In the genomic region with DNA sequence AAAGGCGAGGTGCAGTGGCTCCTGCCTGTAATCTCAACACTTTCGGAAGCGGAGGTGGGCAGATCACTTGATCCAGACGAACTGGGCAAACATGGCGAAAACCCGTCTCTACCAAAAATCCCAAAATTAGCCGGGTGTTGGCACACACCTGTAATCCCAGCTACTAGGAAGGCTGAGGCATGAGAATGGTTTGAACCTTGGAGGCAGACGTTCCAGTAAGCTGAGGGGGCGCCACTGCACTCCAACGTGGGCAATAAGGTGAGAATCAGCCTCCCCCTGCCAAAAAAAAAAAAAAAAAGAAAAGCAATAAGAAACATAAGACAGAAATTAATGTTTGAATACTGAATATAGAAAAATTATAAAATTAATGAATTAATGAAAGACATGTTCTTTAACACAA, we compare ENCODE assay signal across 18 cellular contexts.
"Had no signal": no experiment of that assay in that cellular context is flagged by ENCODE, and none has a peak within 500 bp of the region (broad histone marks: within the 10 kb centered on the region; RNA-seq: fewer than 3 reads in every experiment).

No MANE protein-coding gene starts in this region.

- ATAC-seq: activated CD8-positive, alpha-beta T cell treated with anti-CD3 and anti-CD28 coated beads for 36 hours; activated T-helper 17 cell treated with anti-CD3 and anti-CD28 coated beads, Interleukin-2, amount 50 U/mL, for 72 hours; effector memory CD8-positive, alpha-beta T cell; naive thymus-derived CD4-positive, alpha-beta T cell; sciatic nerve; stimulated activated effector memory CD8-positive, alpha-beta T cell treated with anti-CD3 and anti-CD28 coated beads, Interleukin-12 subunit alpha, Interleukin-12 subunit beta, amount 100 ng/mL, for 72 hours had no signal

- H3K36me3 Mint-ChIP-seq: brain; naive thymus-derived CD4-positive, alpha-beta T cell; stimulated activated effector memory CD8-positive, alpha-beta T cell treated with anti-CD3 and anti-CD28 coated beads, Interleukin-12 subunit alpha, Interleukin-12 subunit beta, amount 100 ng/mL, for 72 hours; type B pancreatic cell had no signal

- H3K27ac ChIP-seq: ovary, testis had no signal

- H3K4me1 ChIP-seq: testis had no signal

- H3K9me3 ChIP-seq: ovary, testis had no signal

- H3K27me3 ChIP-seq: ovary, testis had no signal

- H3K4me3 Mint-ChIP-seq: activated CD4-positive, alpha-beta T cell treated with anti-CD3 and anti-CD28 coated beads, Interleukin-2, amount 10 ng/mL, durations not matched to agents 24 days and 14 days; activated CD8-positive, alpha-beta T cell treated with anti-CD3 and anti-CD28 coated beads for 36 hours; activated T-helper 17 cell treated with anti-CD3 and anti-CD28 coated beads, Interleukin-2, amount 50 U/mL, for 72 hours; brain; effector memory CD8-positive, alpha-beta T cell; naive thymus-derived CD4-positive, alpha-beta T cell; stimulated activated effector memory CD8-positive, alpha-beta T cell treated with anti-CD3 and anti-CD28 coated beads, Interleukin-12 subunit alpha, Interleukin-12 subunit beta, amount 100 ng/mL, for 72 hours; type B pancreatic cell had no signal

- H3K4me3 ChIP-seq: ovary, testis had no signal

- H3K27me3 Mint-ChIP-seq: activated CD4-positive, alpha-beta T cell treated with anti-CD3 and anti-CD28 coated beads, Interleukin-2, amount 10 ng/mL, durations not matched to agents 24 days and 14 days; activated CD8-positive, alpha-beta T cell treated with anti-CD3 and anti-CD28 coated beads for 36 hours; activated T-helper 17 cell treated with anti-CD3 and anti-CD28 coated beads, Interleukin-2, amount 50 U/mL, for 72 hours; brain; effector memory CD8-positive, alpha-beta T cell; naive thymus-derived CD4-positive, alpha-beta T cell; type B pancreatic cell had no signal

- DNase-seq: activated CD4-positive, alpha-beta T cell treated with anti-CD3 and anti-CD28 coated beads, Interleukin-2, amount 10 ng/mL, durations not matched to agents 24 days and 14 days; activated CD4-positive, CD25-positive, alpha-beta regulatory T cell; activated CD8-positive, alpha-beta T cell treated with anti-CD3 and anti-CD28 coated beads for 36 hours; activated naive CD4-positive, alpha-beta T cell; activated T-cell treated with anti-CD3 and anti-CD28 coated beads, Interleukin-2, amount 50 U/mL, for 1 hour; caudate nucleus; effector memory CD8-positive, alpha-beta T cell; foreskin fibroblast; mesenchymal stem cell; naive thymus-derived CD4-positive, alpha-beta T cell; ovary; stimulated activated CD4-positive, alpha-beta T cell treated with anti-CD3 and anti-CD28 coated beads, Interleukin-4, amount 100 ng/mL, for 24 hours; testis had no signal

- H3K9me3 Mint-ChIP-seq: activated CD4-positive, alpha-beta T cell treated with anti-CD3 and anti-CD28 coated beads, Interleukin-2, amount 10 ng/mL, durations not matched to agents 24 days and 14 days; brain; type B pancreatic cell had no signal

- H3K27ac Mint-ChIP-seq: activated CD4-positive, alpha-beta T cell treated with anti-CD3 and anti-CD28 coated beads, Interleukin-2, amount 10 ng/mL, durations not matched to agents 24 days and 14 days; activated CD8-positive, alpha-beta T cell treated with anti-CD3 and anti-CD28 coated beads for 36 hours; activated T-helper 17 cell treated with anti-CD3 and anti-CD28 coated beads, Interleukin-2, amount 50 U/mL, for 72 hours; brain; effector memory CD8-positive, alpha-beta T cell; naive thymus-derived CD4-positive, alpha-beta T cell; stimulated activated effector memory CD8-positive, alpha-beta T cell treated with anti-CD3 and anti-CD28 coated beads, Interleukin-12 subunit alpha, Interleukin-12 subunit beta, amount 100 ng/mL, for 72 hours; type B pancreatic cell had no signal

- H3K4me1 Mint-ChIP-seq: activated CD4-positive, alpha-beta T cell treated with anti-CD3 and anti-CD28 coated beads, Interleukin-2, amount 10 ng/mL, durations not matched to agents 24 days and 14 days; activated T-helper 17 cell treated with anti-CD3 and anti-CD28 coated beads, Interleukin-2, amount 50 U/mL, for 72 hours; brain; naive thymus-derived CD4-positive, alpha-beta T cell; stimulated activated effector memory CD8-positive, alpha-beta T cell treated with anti-CD3 and anti-CD28 coated beads, Interleukin-12 subunit alpha, Interleukin-12 subunit beta, amount 100 ng/mL, for 72 hours had no signal

- H3K36me3 ChIP-seq: ovary had no signal
